ENCODE assay signal across 9 cellular contexts in the genomic region with DNA sequence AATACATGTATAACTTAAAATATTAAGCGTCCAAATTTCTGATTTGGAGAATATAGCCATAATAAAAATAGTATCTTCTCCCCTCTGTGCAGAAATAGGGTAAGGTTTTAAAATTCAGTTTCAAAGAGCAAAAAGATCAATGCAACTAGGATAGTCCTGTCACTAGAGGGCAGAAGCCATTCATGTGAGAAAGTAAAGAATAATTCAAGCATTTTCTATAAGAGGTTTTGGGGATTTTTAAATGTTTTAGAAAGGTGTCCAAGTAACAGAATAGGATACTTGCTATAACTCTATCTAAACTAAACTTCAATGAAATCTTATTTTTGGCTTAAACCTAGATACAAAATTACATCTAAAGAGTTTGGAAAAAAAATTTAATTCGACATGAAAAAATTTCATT. TPM values are rescaled to one million over a fixed set of nuclear protein-coding genes. Genes with fewer than 3 reads are reported as not detected.
DNase-seq lines count a peak whose midpoint lies in the region; ATAC-seq, FAIRE-seq and TF ChIP-seq lines count a peak whose summit lies in the region.
"Had no signal": no experiment of that assay in that cellular context is flagged by ENCODE, and none has a peak within 500 bp of the region (broad histone marks: within the 10 kb centered on the region; RNA-seq: fewer than 3 reads in every experiment).

No MANE protein-coding gene starts in this region.

- H3K9me3 Mint-ChIP-seq in activated naive CD4-positive, alpha-beta T cell treated with anti-CD3 and anti-CD28 coated beads for 36 hours, result no peaks in the 10 kb centered on the region

- no peak for ATAC-seq in heart left ventricle
- ATAC-seq in GM18909 (IDR thresholded peaks at IDR 0.05; ENCODE audit: poor library complexity, unreplicated experiment), result no peak

- H3K27me3 Mint-ChIP-seq in activated naive CD4-positive, alpha-beta T cell treated with anti-CD3 and anti-CD28 coated beads for 36 hours (ENCODE audit: low read depth), result peaks cover 2% of the 10 kb centered on the region

- H3K36me3 Mint-ChIP-seq in activated naive CD4-positive, alpha-beta T cell treated with anti-CD3 and anti-CD28 coated beads for 36 hours (ENCODE audit: low read depth), result no peaks in the 10 kb centered on the region

- H3K9me1 ChIP-seq in keratinocyte (ENCODE audit: control insufficient read depth, extremely low read depth, insufficient read depth, low read length), result no peaks in the 10 kb centered on the region

- WGBS in heart left ventricle, 4 donors, result 54 to 63% (median 59%) methylated on average over 2 of the region's 2 CpGs

- TF ChIP-seq CTCF in keratinocyte (optimal IDR thresholded peaks at IDR 0.05 in 1 of 3, IDR thresholded peaks at IDR 0.05 in 1 of 3, conservative IDR thresholded peaks at IDR 0.05 in 1 of 3; ENCODE audit: extremely low read depth in 1 of 3, insufficient read depth in 2 of 3, low read length in 3 of 3) (peak in 2 of 3 experiments; percentile 32 to 43), heart left ventricle (IDR thresholded peaks at IDR 0.05) (peak in 6 of 12 donors; percentile 17 to 31 (median 24))

- H3K4me3 Mint-ChIP-seq in activated naive CD4-positive, alpha-beta T cell treated with anti-CD3 and anti-CD28 coated beads for 36 hours, result no peak overlapping the region

- H3K36me3 ChIP-seq in keratinocyte (ENCODE audit: control insufficient read depth in 2 of 2, extremely low read depth in 1 of 2, insufficient read depth in 2 of 2, low read length in 2 of 2) (no peaks in the 10 kb centered on the region), heart left ventricle (no peaks in the 10 kb centered on the region)

- H3K9ac ChIP-seq in keratinocyte (ENCODE audit: control insufficient read depth, extremely low read depth, insufficient read depth, low read length), result no peak overlapping the region

- dilution Hi-C loops in keratinocyte (cut with MboI; ENCODE audit: extremely low pct_ligation_motif_present, low sequenced_read_pairs), result no loop called here

- H3K4me1 ChIP-seq in keratinocyte (ENCODE audit: control insufficient read depth, extremely low read depth, insufficient read depth, low read length) (no peaks in the 10 kb centered on the region), heart left ventricle (no peaks in the 10 kb centered on the region)

- H3K9me3 ChIP-seq in keratinocyte (ENCODE audit: control insufficient read depth, low read depth, low read length), result no peaks in the 10 kb centered on the region
- H3K9me3 ChIP-seq in heart left ventricle, result no peaks in the 10 kb centered on the region

- no peaks in the 10 kb centered on the region for H3K4me1 Mint-ChIP-seq in activated naive CD4-positive, alpha-beta T cell treated with anti-CD3 and anti-CD28 coated beads for 36 hours (ENCODE audit: low read depth)

- H3K4me3 ChIP-seq in keratinocyte (ENCODE audit: control insufficient read depth in 2 of 3, extremely low read depth in 1 of 3, insufficient read depth in 2 of 3, low read depth in 1 of 3, low read length in 3 of 3) (no peak overlapping the region), heart left ventricle (no peak overlapping the region)

- no peaks in the 10 kb centered on the region for H3K27me3 ChIP-seq in keratinocyte (ENCODE audit: control insufficient read depth, extremely low read depth, insufficient read depth, low read length)
- H3K27me3 ChIP-seq in heart left ventricle, result no peaks in the 10 kb centered on the region

- H4K20me1 ChIP-seq in keratinocyte (ENCODE audit: control insufficient read depth, extremely low read depth, insufficient read depth, low read length), result no peaks in the 10 kb centered on the region

- H3K79me2 ChIP-seq in keratinocyte (ENCODE audit: control insufficient read depth, insufficient read depth, low read length), result no peaks in the 10 kb centered on the region

- no peak overlapping the region for H2AFZ ChIP-seq in keratinocyte (ENCODE audit: control insufficient read depth, low read length)

- H3K27ac ChIP-seq in keratinocyte (ENCODE audit: control insufficient read depth, insufficient read depth, low read length) (no peak overlapping the region), heart left ventricle (no peak overlapping the region)

- in situ Hi-C loops in Caki2 (cut with HindIII; ENCODE audit: low pct_unique_long_range_greater_than_20kb, low sequenced_read_pairs), result no loop called here

- intact Hi-C loops in heart left ventricle (cut with DNase I), result loop anchor here in 1 of 10 donors (10.0 kb wide), 1 partner anchor 223 kb away; no protein-coding TSS in a partner anchor
- intact Hi-C loops in activated naive CD4-positive, alpha-beta T cell treated with anti-CD3 and anti-CD28 coated beads for 36 hours (cut with micrococcal nuclease), result loop anchor here (1.0 kb wide), 3 partner anchors 175 to 381 kb away; no protein-coding TSS in a partner anchor

- no peak for TF ChIP-seq POLR2A in heart left ventricle (IDR thresholded peaks at IDR 0.05)

- CTCF ChIA-PET in activated naive CD4-positive, alpha-beta T cell treated with anti-CD3 and anti-CD28 coated beads for 36 hours (lab: Charles Lee), result interaction anchor here (0.6 kb wide), 1 partner anchor 638 kb away, joined by 3 read pairs; no protein-coding TSS in a partner anchor

- peak; percentile 2 for DNase-seq in Caki2 (ENCODE audit: low read depth)
- peak; percentile 11 for DNase-seq in HTR-8/SVneo (ENCODE audit: insufficient read length, low spot score)
- DNase-seq in SW480 (ENCODE audit: low spot score), result peak; percentile 16
- DNase-seq in keratinocyte (ENCODE audit: low read depth, low spot score), result no peak
- DNase-seq in cerebellar nuclear complex (lab: John Stamatoyannopoulos, UW), result no peak
- no peak for DNase-seq in heart left ventricle
- no peak for DNase-seq in activated naive CD4-positive, alpha-beta T cell treated with anti-CD3 and anti-CD28 coated beads for 36 hours
- DNase-seq: stimulated activated CD4-positive, alpha-beta T cell treated with anti-CD3 and anti-CD28 coated beads, Interleukin-4, amount 100 ng/mL, for 4 hours had no signal

- H3K27ac Mint-ChIP-seq in activated naive CD4-positive, alpha-beta T cell treated with anti-CD3 and anti-CD28 coated beads for 36 hours, result no peak overlapping the region

- FAIRE-seq in HTR-8/SVneo (lab: Jason Lieb, UNC), result no peak
- no peak for FAIRE-seq in keratinocyte (lab: Jason Lieb, UNC)

- no peak overlapping the region for H3K4me2 ChIP-seq in keratinocyte (ENCODE audit: control insufficient read depth, extremely low read depth, insufficient read depth, low read depth, low read length)

RNA-seq across cellular contexts. Expression of gene ADAMTS20, which starts 50.3 kb away (rescaled TPM):
- not detected in 2 replicates for total RNA-seq in Caki2 (2014; rRNA removed; shearing (Covaris generic); ENCODE audit: low replicate concordance)
- polyA plus RNA-seq in keratinocyte (not detected in 3 replicates), heart left ventricle (not detected)
- not detected for polyA plus RNA-seq in keratinocyte (2011; ENCODE audit: low read depth)
- not detected in 2 replicates for polyA plus RNA-seq in keratinocyte (2011; cell fraction: cytosol; rRNA removed)
- polyA plus RNA-seq in keratinocyte (2011; cell fraction: nucleus; rRNA removed), result not detected in 2 replicates
- not detected in 2 replicates for polyA plus RNA-seq in keratinocyte (2012; ENCODE audit: low replicate concordance)
- not detected in 3 replicates for polyA minus RNA-seq in keratinocyte
- polyA minus RNA-seq in keratinocyte (2011; cell fraction: cytosol; rRNA and poly(A)+ RNA removed), result not detected
- not detected in 2 replicates for polyA minus RNA-seq in keratinocyte (2011; cell fraction: nucleus; rRNA and poly(A)+ RNA removed)
- under 1 TPM in 1 of 9 donors, not detected in 8; 0.05 TPM for total RNA-seq in heart left ventricle
- not detected for total RNA-seq in activated naive CD4-positive, alpha-beta T cell treated with anti-CD3 and anti-CD28 coated beads for 36 hours

Comparison
In these comparisons a context has a peak if more than half of its experiments do, and no peak if none do; other contexts are left out.
1. DNase-seq: peak in Caki2 (single experiment), HTR-8/SVneo (single experiment) and SW480 (single experiment); none in keratinocyte (single experiment), cerebellar nuclear complex (0 of 2), heart left ventricle (0 of 5) and activated naive CD4-positive, alpha-beta T cell treated with anti-CD3 and anti-CD28 coated beads for 36 hours (single experiment).